1 cellular context compared by ENCODE assay signal in genomic region chr6:28078050-28078449, GRCh38.
TF ChIP-seq lines count a peak whose summit lies in the region.

No MANE protein-coding gene starts in this region.

TF ChIP-seq in K562, 482 proteins besides CTCF, POLR2A, EP300 and RAD21 (continued from another document):
- peak in 1 of 2 experiments; percentile 67; a peak in 2 of 4 replicates for TF ChIP-seq HDAC1 (IDR thresholded peaks at IDR 0.05)
- no peak for TF ChIP-seq ARID3A (IDR thresholded peaks at IDR 0.05; ENCODE audit: borderline replicate concordance, low read depth, low read length)
- no peak for TF ChIP-seq HDAC8 (tag; IDR thresholded peaks at IDR 0.05)
- TF ChIP-seq GTF2A2 (tag; IDR thresholded peaks at IDR 0.05) = no peak
- no peak for TF ChIP-seq ZNF175 (CRISPR knock-in tag; IDR thresholded peaks at IDR 0.05; ENCODE audit: low read depth)
- no peak for TF ChIP-seq MCM7 (IDR thresholded peaks at IDR 0.05)
- no peak for TF ChIP-seq ZNF696 (CRISPR knock-in tag; conservative IDR thresholded peaks at IDR 0.05)
